ENCODE assay signal across 8 cellular contexts in the genomic region with DNA sequence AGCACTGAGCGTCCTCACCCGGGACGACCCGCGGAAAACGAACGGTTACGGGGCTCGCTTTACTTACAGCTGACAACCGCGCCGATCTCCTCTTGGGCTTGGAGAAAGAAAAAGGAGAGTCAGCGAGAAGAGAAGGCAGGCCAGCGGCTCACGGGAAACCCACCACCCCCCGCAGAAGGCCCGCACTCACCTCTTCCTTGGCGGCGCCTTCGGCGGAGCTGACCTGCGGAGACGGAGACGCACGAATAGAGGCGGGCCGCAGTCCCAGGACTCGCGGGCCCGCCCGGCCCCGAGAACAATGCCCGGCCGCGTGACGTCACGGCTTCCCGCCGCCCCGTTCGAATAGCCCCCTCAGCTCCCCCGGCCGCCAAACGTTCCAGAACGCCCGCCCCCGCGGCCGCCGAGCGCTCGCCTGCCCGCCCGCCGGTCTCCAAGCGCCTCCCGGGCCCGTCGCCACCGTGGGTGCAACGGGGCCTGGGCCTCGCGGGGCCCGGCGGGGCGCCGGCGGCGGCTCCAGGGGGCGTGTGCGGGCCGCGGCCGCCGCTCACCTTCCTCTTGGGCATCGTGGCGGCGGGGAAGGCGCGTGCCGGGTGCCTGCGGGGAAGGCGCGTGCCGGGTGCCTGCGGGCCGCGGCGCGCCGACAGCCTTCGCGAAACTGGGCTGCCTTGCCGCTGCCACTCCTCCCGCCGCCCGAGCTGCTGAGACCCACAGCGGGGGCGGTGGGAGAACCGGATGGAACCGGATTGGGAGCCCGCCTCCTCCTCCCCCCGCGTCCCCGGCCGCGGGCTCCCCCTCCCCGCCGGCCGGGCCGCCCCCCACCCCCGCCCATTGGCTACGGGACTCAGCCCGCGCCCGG. TPM values are rescaled to one million over a fixed set of nuclear protein-coding genes. Genes with fewer than 3 reads are reported as not detected.
DNase-seq lines count a peak whose midpoint lies in the region; ATAC-seq and TF ChIP-seq lines count a peak whose summit lies in the region.

A gene with protein sequence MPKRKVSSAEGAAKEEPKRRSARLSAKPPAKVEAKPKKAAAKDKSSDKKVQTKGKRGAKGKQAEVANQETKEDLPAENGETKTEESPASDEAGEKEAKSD (minus strand): TSS at position 734 of the 856 bp plus-strand sequence. CDS start 171 bp downstream, at position 563.

- H3K9me3 ChIP-seq in Panc1 (ENCODE audit: control insufficient read depth, insufficient read depth, low read depth, low read length) (no peaks in the 10 kb centered on the region), esophagus squamous epithelium (no peaks in the 10 kb centered on the region)

- H3K79me2 ChIP-seq in KMS-11 (ENCODE audit: insufficient read depth, low read depth): peaks cover 37% of the 10 kb centered on the region

- no TSS peak for BruUV-seq in Panc1 (replicated peaks; lab: Mats Ljungman, UMichigan)

- POLR2A ChIA-PET in Panc1 (lab: Charles Lee): interaction anchor here (1.0 kb wide), 1 partner anchor 32 kb away, joined by 5 read pairs; a partner anchor contains a TSS

- no CpG with 5 or more reads among the region's 116 CpGs for WGBS in esophagus squamous epithelium, 2 donors

- TF ChIP-seq CTCF in KMS-11 (conservative IDR thresholded peaks at IDR 0.05; ENCODE audit: low read depth, low read length) (no peak), Panc1 (IDR thresholded peaks at IDR 0.05) (peak; percentile 17; the same call in 1 of the 2 replicates), esophagus squamous epithelium (IDR thresholded peaks at IDR 0.05) (peak in 3 of 6 experiments; percentile 7 to 12 (median 9))

- H3K27me3 ChIP-seq in KMS-11 (ENCODE audit: insufficient read depth, low read depth): no peaks in the 10 kb centered on the region
- no peaks in the 10 kb centered on the region for H3K27me3 ChIP-seq in Panc1 (ENCODE audit: control insufficient read depth, insufficient read depth, low read length)
- no peaks in the 10 kb centered on the region for H3K27me3 ChIP-seq in esophagus squamous epithelium

- DNase-seq in DMS53 (lab: John Stamatoyannopoulos, UW) (peak; percentile 98), Panc1 (ENCODE audit: low read depth, low spot score) (no peak), esophagus squamous epithelium (lab: John Stamatoyannopoulos, UW) (peak; percentile 77), naive B cell (peak; percentile 85)
- peak; percentile 85 for DNase-seq in activated T-cell treated with anti-CD3 and anti-CD28 coated beads, Interleukin-2, amount 50 U/mL, for 4 hours

- no peaks in the 10 kb centered on the region for H3K9me3 Mint-ChIP-seq in activated T-cell treated with anti-CD3 and anti-CD28 coated beads, Interleukin-2, amount 50 U/mL, for 4 hours
- peaks cover 0 to 2% (median 0%) of the 10 kb centered on the region in 7 donors for H3K9me3 Mint-ChIP-seq in naive B cell
- H3K9me3 Mint-ChIP-seq in stimulated activated memory B cell treated with anti-CD40 and anti-IgM and Interleukin-4, amounts not matched to agents 10 μg/mL and 1 μg/mL and 100 μg/mL, for 72 hours: no peaks in the 10 kb centered on the region

- in situ Hi-C loops in Panc1 (cut with HindIII; ENCODE audit: low pct_unique_long_range_greater_than_20kb, low sequenced_read_pairs): no loop called here

- peak; percentile 47 for ATAC-seq in GM21737 (IDR thresholded peaks at IDR 0.05; ENCODE audit: unreplicated experiment)
- peak; percentile 82 for ATAC-seq in Panc1
- ATAC-seq in activated T-cell treated with anti-CD3 and anti-CD28 coated beads, Interleukin-2, amount 50 U/mL, for 4 hours: peak; percentile 36 to 68
- peak; percentile 58 to 60 for ATAC-seq in naive B cell (ENCODE audit: low read depth in 2 of 2)
- peak; percentile 81 for ATAC-seq in stimulated activated memory B cell treated with anti-CD40 and anti-IgM and Interleukin-4, amounts not matched to agents 10 μg/mL and 1 μg/mL and 100 μg/mL, for 72 hours

- CTCF ChIA-PET in Panc1 (lab: Charles Lee): no interaction called here

- peaks cover 35% of the 10 kb centered on the region for H3K4me1 Mint-ChIP-seq in activated T-cell treated with anti-CD3 and anti-CD28 coated beads, Interleukin-2, amount 50 U/mL, for 4 hours (ENCODE audit: low read depth)
- H3K4me1 Mint-ChIP-seq in naive B cell: peaks cover 26 to 44% (median 41%) of the 10 kb centered on the region in 3 donors
- H3K4me1 Mint-ChIP-seq in stimulated activated memory B cell treated with anti-CD40 and anti-IgM and Interleukin-4, amounts not matched to agents 10 μg/mL and 1 μg/mL and 100 μg/mL, for 72 hours: peaks cover 41% of the 10 kb centered on the region

- peak within 1 kb of the TSS; percentile 74 for H3K4me2 ChIP-seq in KMS-11

- peaks cover 18% of the 10 kb centered on the region; the same call in 1 of the 2 replicates for H3K36me3 ChIP-seq in KMS-11 (ENCODE audit: insufficient read depth)
- peaks cover 37% of the 10 kb centered on the region for H3K36me3 ChIP-seq in Panc1 (ENCODE audit: control insufficient read depth, insufficient read depth, low read length)
- peaks cover 0 to 26% (median 0%) of the 10 kb centered on the region in 3 donors for H3K36me3 ChIP-seq in esophagus squamous epithelium

- H3K4me1 ChIP-seq in KMS-11 (ENCODE audit: low read depth, poor library complexity, severe bottlenecking) (peaks cover 40% of the 10 kb centered on the region), Panc1 (ENCODE audit: control insufficient read depth, insufficient read depth, low read length) (peaks cover 9% of the 10 kb centered on the region), esophagus squamous epithelium (peaks cover 3 to 46% (median 24%) of the 10 kb centered on the region in 3 donors)

- TF ChIP-seq POLR2A in esophagus squamous epithelium (IDR thresholded peaks at IDR 0.05): peak in 2 of 4 donors; percentile 78 to 83

- H3K27ac ChIP-seq in KMS-11 (peak within 1 kb of the TSS; percentile 84), Panc1 (ENCODE audit: low read length) (peak within 1 kb of the TSS; percentile 82), esophagus squamous epithelium (peak within 1 kb of the TSS; percentile 93 to 99 (median 99))

- no peaks in the 10 kb centered on the region for H3K27me3 Mint-ChIP-seq in activated T-cell treated with anti-CD3 and anti-CD28 coated beads, Interleukin-2, amount 50 U/mL, for 4 hours (ENCODE audit: low read depth)
- peaks cover 0 to 5% (median 4%) of the 10 kb centered on the region in 3 donors for H3K27me3 Mint-ChIP-seq in naive B cell
- no peaks in the 10 kb centered on the region for H3K27me3 Mint-ChIP-seq in stimulated activated memory B cell treated with anti-CD40 and anti-IgM and Interleukin-4, amounts not matched to agents 10 μg/mL and 1 μg/mL and 100 μg/mL, for 72 hours

- intact Hi-C loops in Panc1 (cut with micrococcal nuclease; ENCODE audit: unreplicated experiment) (no loop called here), esophagus squamous epithelium (cut with DNase I) (no loop called here)

- no peaks in the 10 kb centered on the region; the same call in 1 of the 2 replicates for H4K20me1 ChIP-seq in KMS-11 (ENCODE audit: insufficient read depth)

- peak within 1 kb of the TSS; percentile 83 for H2AFZ ChIP-seq in KMS-11 (ENCODE audit: low read depth)

- H3K4me3 ChIP-seq in KMS-11 (IDR thresholded peaks at IDR 0.05; ENCODE audit: insufficient read depth, low read depth, low read length) (peak within 1 kb of the TSS; percentile 29), Panc1 (ENCODE audit: low read depth in 2 of 2, low read length in 2 of 2) (peak within 1 kb of the TSS; percentile 72 to 95), esophagus squamous epithelium (peak within 1 kb of the TSS; percentile 66 to 74 (median 70))

- H3K27ac Mint-ChIP-seq in naive B cell: peak within 1 kb of the TSS; percentile 93 to 99 (median 98)
- peak within 1 kb of the TSS; percentile 98 for H3K27ac Mint-ChIP-seq in stimulated activated memory B cell treated with anti-CD40 and anti-IgM and Interleukin-4, amounts not matched to agents 10 μg/mL and 1 μg/mL and 100 μg/mL, for 72 hours

- H3K9ac ChIP-seq in KMS-11: peak within 1 kb of the TSS; percentile 77

- peaks cover 29% of the 10 kb centered on the region for H3K36me3 Mint-ChIP-seq in activated T-cell treated with anti-CD3 and anti-CD28 coated beads, Interleukin-2, amount 50 U/mL, for 4 hours (ENCODE audit: insufficient read depth)
- H3K36me3 Mint-ChIP-seq in naive B cell: peaks cover 12 to 13% of the 10 kb centered on the region in 2 donors
- peaks cover 23% of the 10 kb centered on the region for H3K36me3 Mint-ChIP-seq in stimulated activated memory B cell treated with anti-CD40 and anti-IgM and Interleukin-4, amounts not matched to agents 10 μg/mL and 1 μg/mL and 100 μg/mL, for 72 hours

- H3K4me3 Mint-ChIP-seq in activated T-cell treated with anti-CD3 and anti-CD28 coated beads, Interleukin-2, amount 50 U/mL, for 4 hours: peak within 1 kb of the TSS; percentile 96
- H3K4me3 Mint-ChIP-seq in naive B cell: peak within 1 kb of the TSS; percentile 87 to 99 (median 96)
- H3K4me3 Mint-ChIP-seq in stimulated activated memory B cell treated with anti-CD40 and anti-IgM and Interleukin-4, amounts not matched to agents 10 μg/mL and 1 μg/mL and 100 μg/mL, for 72 hours: peak within 1 kb of the TSS; percentile 100

RNA-seq across cellular contexts. Expression of the gene that starts here (rescaled TPM):
- total RNA-seq in Panc1 (2021; ENCODE audit: unreplicated experiment) (293 TPM), esophagus squamous epithelium (100 to 1,000 TPM; 114 to 193 (median 144) TPM)
- 300 TPM for polyA plus RNA-seq in Panc1 (2012; ENCODE audit: insufficient read length)
- total RNA-seq in activated T-cell treated with anti-CD3 and anti-CD28 coated beads, Interleukin-2, amount 50 U/mL, for 4 hours: 100 to 1,000 TPM; 313 to 333 (median 321) TPM
- 100 to 1,000 TPM; 259 to 458 (median 306) TPM for polyA plus RNA-seq in naive B cell (ENCODE audit: low read depth in 6 of 6)

Comparison
In these comparisons a context has a peak if more than half of its experiments do, and no peak if none do; other contexts are left out.
1. H3K4me3 ChIP-seq: peak in every context shown above with its lines; median percentile 84 in Panc1; 70 in esophagus squamous epithelium; 29 in KMS-11.